ENCODE assay signal across 10 cellular contexts in genomic region chr2:69902213-69902922, GRCh38. TPM values are rescaled to one million over a fixed set of nuclear protein-coding genes. Genes with fewer than 3 reads are reported as not detected.
DNase-seq lines count a peak whose midpoint lies in the region; ATAC-seq lines count a peak whose summit lies in the region.
"Had no signal": no experiment of that assay in that cellular context is flagged by ENCODE, and none has a peak within 500 bp of the region (broad histone marks: within the 10 kb centered on the region; RNA-seq: fewer than 3 reads in every experiment).

No MANE protein-coding gene starts in this region.

- peak overlapping the region; percentile 55 for H3K27ac ChIP-seq in thymus (ENCODE audit: low read depth)

- no peaks in the 10 kb centered on the region for H3K27me3 Mint-ChIP-seq in T-helper 1 cell treated with Interleukin-12 subunit alpha and Interleukin-12 subunit beta and Interleukin-4 antibody, amounts not matched to agents 30 μg/mL and 1 μg/mL, for 36 hours (ENCODE audit: low read depth)

- DNase-seq in activated gamma-delta T cell treated with Interleukin-2 at 50 U/mL for 16 hours: peak; percentile 7
- no peak for DNase-seq in activated gamma-delta T cell (lab: John Stamatoyannopoulos, UW)
- DNase-seq in cardiac septum (ENCODE audit: low spot score): peak; percentile 77
- no peak for DNase-seq in OCI-M2 (lab: John Stamatoyannopoulos, UW; ENCODE audit: unreplicated experiment)
- no peak for DNase-seq in SW 1271 (lab: John Stamatoyannopoulos, UW)

- peak overlapping the region; percentile 88 for H3K27ac Mint-ChIP-seq in T-helper 1 cell treated with Interleukin-12 subunit alpha and Interleukin-12 subunit beta and Interleukin-4 antibody, amounts not matched to agents 30 μg/mL and 1 μg/mL, for 36 hours

- H3K9me3 Mint-ChIP-seq in T-helper 1 cell treated with Interleukin-12 subunit alpha and Interleukin-12 subunit beta and Interleukin-4 antibody, amounts not matched to agents 30 μg/mL and 1 μg/mL, for 36 hours: no peaks in the 10 kb centered on the region

- H3K9me3 ChIP-seq in thymus (ENCODE audit: control insufficient read depth): no peaks in the 10 kb centered on the region
- H3K9me3 ChIP-seq: tibial nerve had no signal

- peaks cover 40% of the 10 kb centered on the region for H3K36me3 Mint-ChIP-seq in T-helper 1 cell treated with Interleukin-12 subunit alpha and Interleukin-12 subunit beta and Interleukin-4 antibody, amounts not matched to agents 30 μg/mL and 1 μg/mL, for 36 hours (ENCODE audit: low read depth)

- no peak for ATAC-seq in HG03378 (IDR thresholded peaks at IDR 0.05; ENCODE audit: unreplicated experiment)
- ATAC-seq: Panc1 had no signal

- H3K4me3 ChIP-seq in thymus (ENCODE audit: low read length): peak overlapping the region; percentile 20
- H3K4me3 ChIP-seq: tibial nerve had no signal

- H3K36me3 ChIP-seq in thymus (ENCODE audit: control insufficient read depth, insufficient read depth): peaks cover 33% of the 10 kb centered on the region

- peak overlapping the region; percentile 86 for H3K4me3 Mint-ChIP-seq in T-helper 1 cell treated with Interleukin-12 subunit alpha and Interleukin-12 subunit beta and Interleukin-4 antibody, amounts not matched to agents 30 μg/mL and 1 μg/mL, for 36 hours

- no peaks in the 10 kb centered on the region for H3K27me3 ChIP-seq in thymus (ENCODE audit: control insufficient read depth, insufficient read depth)
- H3K27me3 ChIP-seq: tibial nerve had no signal

- 36% methylated on average over 8 of the region's 8 CpGs for WGBS in thymus

- H3K4me1 Mint-ChIP-seq in T-helper 1 cell treated with Interleukin-12 subunit alpha and Interleukin-12 subunit beta and Interleukin-4 antibody, amounts not matched to agents 30 μg/mL and 1 μg/mL, for 36 hours (ENCODE audit: low read depth): peaks cover 28% of the 10 kb centered on the region

- intact Hi-C loops in cardiac septum (cut with DNase I): no loop called here

- peaks cover 9% of the 10 kb centered on the region for H3K4me1 ChIP-seq in thymus (ENCODE audit: control insufficient read depth, insufficient read depth, low read length)

RNA-seq across cellular contexts. Expression of gene SNRNP27, which starts 8.6 kb away (rescaled TPM):
- 48.6 TPM for total RNA-seq in cardiac septum
- polyA plus RNA-seq in thymus: 64.3 TPM

RNA-seq across cellular contexts. Expression of gene MXD1, which starts 12.5 kb away (rescaled TPM):
- 6.2 TPM for total RNA-seq in cardiac septum
- 12.8 TPM for polyA plus RNA-seq in thymus

RNA-seq across cellular contexts. Expression of gene ASPRV1, which starts 59.1 kb away (rescaled TPM):
- 0.81 TPM for total RNA-seq in cardiac septum
- polyA plus RNA-seq in thymus: 7.1 TPM

Comparison
In these comparisons a context has a peak if more than half of its experiments do, and no peak if none do; other contexts are left out.
1. DNase-seq: peak in activated gamma-delta T cell treated with Interleukin-2 at 50 U/mL for 16 hours (single experiment) and cardiac septum (single experiment); none in activated gamma-delta T cell (single experiment), OCI-M2 (single experiment) and SW 1271 (0 of 2).